ENCODE assay signal across 21 cellular contexts in genomic region chr12:129001-129400, GRCh38.
DNase-seq lines count a peak whose midpoint lies in the region; ATAC-seq, FAIRE-seq and TF ChIP-seq lines count a peak whose summit lies in the region.
"Had no signal": no experiment of that assay in that cellular context is flagged by ENCODE, and none has a peak within 500 bp of the region (broad histone marks: within the 10 kb centered on the region; RNA-seq: fewer than 3 reads in every experiment).

No MANE protein-coding gene starts in this region.

- 89% methylated on average over 9 of the region's 10 CpGs; no CpG with 5 or more reads in 1 of the 2 experiments for WGBS in H1 (ENCODE audit: extremely low coverage in 1 of 2, insufficient coverage in 1 of 2, insufficient read length in 1 of 2, insufficient replicate concordance in 2 of 2, low coverage in 1 of 2, low lambda C conversion rate in 2 of 2, missing lambda C conversion rate in 1 of 2), 2 experiments

- DNase-seq in NCI-H2171 treated with DMSO at 0.1 percent for 48 hours (lab: John Stamatoyannopoulos, UW) (peak; percentile 39), NCI-H2171 (lab: John Stamatoyannopoulos, UW) (no peak), cerebellar cortex (ENCODE audit: low spot score) (peak; percentile 58), H1 (ENCODE audit: low read depth in 1 of 2, low spot score in 2 of 2) (no peak), activated gamma-delta T cell treated with Interleukin-2 at 50 U/mL for 16 hours (no peak)
- DNase-seq: AML-193; Caco-2; Calu3; CD4-positive, alpha-beta T cell; CD8-positive, alpha-beta T cell; DMS79 treated with DMSO at 0.1 percent for 48 hours; GDM1 had no signal

- H4K20me1 ChIP-seq in H1 (replicated peaks in 1 of 2; ENCODE audit: control insufficient read depth in 1 of 2, insufficient read depth in 2 of 2, low read length in 2 of 2) = no peaks in the 10 kb centered on the region
- H4K20me1 ChIP-seq: BLaER1 treated with 17β-estradiol and CSF1 and Interleukin-3, amounts not matched to agents 10 nM and 100 nM had no signal

- H3K79me1 ChIP-seq in H1 (ENCODE audit: low read depth, low read length) = no peaks in the 10 kb centered on the region

- no peak overlapping the region for H3K14ac ChIP-seq in H1 (ENCODE audit: insufficient read length)

- FAIRE-seq in H1 (lab: Jason Lieb, UNC) = no peak
- FAIRE-seq: A549, D721Med, GM12891, GM18507 had no signal

- TF ChIP-seq EP300 in H1 (IDR thresholded peaks at IDR 0.05; ENCODE audit: borderline replicate concordance in 1 of 2, low read depth in 2 of 2, low read length in 2 of 2) = no peak

- no peak overlapping the region for H3K27ac ChIP-seq in H1 (ENCODE audit: low read depth, low read length)
- H3K27ac ChIP-seq: 22Rv1; A549; BLaER1 treated with 17β-estradiol and CSF1 and Interleukin-3, amounts not matched to agents 10 nM and 100 nM; C4-2B had no signal

- no peak overlapping the region for H3K4me3 ChIP-seq in H1 (ENCODE audit: extremely low read depth in 1 of 4, insufficient read depth in 2 of 4, low read depth in 3 of 4, low read length in 4 of 4)
- H3K4me3 ChIP-seq: A549; BLaER1 treated with 17β-estradiol and CSF1 and Interleukin-3, amounts not matched to agents 10 nM and 100 nM had no signal

- no peak overlapping the region for H2AK5ac ChIP-seq in H1 (ENCODE audit: low read depth, low read length)

- H2AFZ ChIP-seq in H1 (ENCODE audit: low read length) = no peak overlapping the region

- H3K23ac ChIP-seq in H1 (ENCODE audit: insufficient read length) = no peak overlapping the region

- H2BK5ac ChIP-seq in H1 (ENCODE audit: low read depth, low read length) = no peak overlapping the region

- H3K4me1 ChIP-seq in H1 (replicated peaks in 1 of 4; ENCODE audit: control insufficient read depth in 3 of 4, insufficient read depth in 4 of 4, low read length in 3 of 4) = no peaks in the 10 kb centered on the region; a peak in 3 of 7 replicates

- H2BK20ac ChIP-seq in H1 (ENCODE audit: low read length) = no peak overlapping the region

- no peak overlapping the region for H4K5ac ChIP-seq in H1 (ENCODE audit: insufficient read length, low read depth, low read length)

- CTCF ChIA-PET in H1 (lab: Charles Lee; ENCODE audit: partially characterized antibody) = interaction anchor here (0.6 to 1.7 kb wide), 5 partner anchors 9 to 24 kb away, joined by 3 to 7 read pairs (median 4); no protein-coding TSS in a partner anchor

- H3K56ac ChIP-seq in H1 (replicated peaks; ENCODE audit: insufficient read length, low read depth, low read length) = no peak overlapping the region

- no peaks in the 10 kb centered on the region for H3K9me3 ChIP-seq in H1 (ENCODE audit: insufficient read depth in 2 of 2, low read depth in 1 of 2, low read length in 1 of 2)
- H3K9me3 ChIP-seq: A549; BLaER1 treated with 17β-estradiol and CSF1 and Interleukin-3, amounts not matched to agents 10 nM and 100 nM; Caco-2 had no signal

- no peak overlapping the region for H3K9ac ChIP-seq in H1 (replicated peaks in 1 of 4; ENCODE audit: extremely low read depth in 1 of 4, low read depth in 3 of 4, low read length in 3 of 4)
- H3K9ac ChIP-seq: BLaER1 treated with 17β-estradiol and CSF1 and Interleukin-3, amounts not matched to agents 10 nM and 100 nM had no signal

- no peak for TF ChIP-seq POLR2A in H1 (IDR thresholded peaks at IDR 0.05; ENCODE audit: control extremely low read depth in 1 of 2, low read depth in 2 of 2, low read length in 2 of 2)

- no peak for TF ChIP-seq RAD21 in H1 (IDR thresholded peaks at IDR 0.05 in 1 of 2, conservative IDR thresholded peaks at IDR 0.05 in 1 of 2; ENCODE audit: low read depth in 2 of 2, low read length in 2 of 2)

- ATAC-seq in GM18498 (IDR thresholded peaks at IDR 0.05; ENCODE audit: unreplicated experiment) = no peak
- ATAC-seq in GM21737 (IDR thresholded peaks at IDR 0.05; ENCODE audit: unreplicated experiment) = no peak
- ATAC-seq: A549; CD8-positive, alpha-beta T cell had no signal

- no peaks in the 10 kb centered on the region for H3K36me3 ChIP-seq in H1 (ENCODE audit: control insufficient read depth in 2 of 4, insufficient read depth in 4 of 4, low read length in 3 of 4)
- H3K36me3 ChIP-seq: BLaER1 treated with 17β-estradiol and CSF1 and Interleukin-3, amounts not matched to agents 10 nM and 100 nM had no signal

- H3K4ac ChIP-seq in H1 (replicated peaks; ENCODE audit: insufficient read length, low read depth, low read length) = no peak overlapping the region

- peak overlapping the region; percentile 7; the same call in 1 of the 2 replicates for H2BK12ac ChIP-seq in H1 (ENCODE audit: low read depth, low read length)

- no peak overlapping the region for H4K91ac ChIP-seq in H1 (replicated peaks; ENCODE audit: insufficient read length, low read length)

- H3K79me2 ChIP-seq in H1 (ENCODE audit: control insufficient read depth in 1 of 2, insufficient read depth in 2 of 2, low read length in 2 of 2) = no peaks in the 10 kb centered on the region

- no peak overlapping the region for H4K8ac ChIP-seq in H1 (ENCODE audit: extremely low read depth, insufficient read depth, low read length)

- no peak overlapping the region for H3K18ac ChIP-seq in H1 (ENCODE audit: extremely low read depth, low read length)

- POLR2A ChIA-PET in H1 (lab: Charles Lee; ENCODE audit: partially characterized antibody) = no interaction called here

- H3K23me2 ChIP-seq in H1 (ENCODE audit: low read depth, low read length) = no peaks in the 10 kb centered on the region

- H2BK15ac ChIP-seq in H1 (ENCODE audit: low read length) = no peak overlapping the region

- no peak overlapping the region for H3K4me2 ChIP-seq in H1 (ENCODE audit: insufficient read depth in 1 of 2, low read depth in 2 of 2, low read length in 2 of 2)
- H3K4me2 ChIP-seq: A549 had no signal

- no peak overlapping the region for H2BK120ac ChIP-seq in H1 (replicated peaks; ENCODE audit: low read depth, low read length)

- H3K27me3 ChIP-seq in H1 (replicated peaks in 1 of 4; ENCODE audit: control insufficient read depth in 3 of 4, extremely low read depth in 1 of 4, insufficient read depth in 3 of 4, low read length in 3 of 4) = 0 out of 7 replicates have a peak, but pooled peaks cover 0 to 2% (median 0%) of the 10 kb centered on the region in 4 experiments
- H3K27me3 ChIP-seq: BLaER1 treated with 17β-estradiol and CSF1 and Interleukin-3, amounts not matched to agents 10 nM and 100 nM had no signal

- TF ChIP-seq CTCF in H1 (IDR thresholded peaks at IDR 0.05; ENCODE audit: control extremely low read depth in 1 of 3, insufficient read depth in 1 of 3, low read depth in 1 of 3, low read length in 3 of 3) = no peak

TF ChIP-seq in H1, 55 proteins besides CTCF, POLR2A, EP300 and RAD21 (continues in another document):
- no peak for TF ChIP-seq POLR2AphosphoS5 (IDR thresholded peaks at IDR 0.05; ENCODE audit: low read depth, low read length)

Comparison
In these comparisons a context has a peak if more than half of its experiments do, and no peak if none do; other contexts are left out.
1. DNase-seq: peak in NCI-H2171 treated with DMSO at 0.1 percent for 48 hours (single experiment) and cerebellar cortex (single experiment); none in NCI-H2171 (single experiment), H1 (0 of 2) and activated gamma-delta T cell treated with Interleukin-2 at 50 U/mL for 16 hours (single experiment).